In genomic region chr13:43444085-43444484, GRCh38 we compare ENCODE assay signal across 24 cellular contexts.
DNase-seq lines count a peak whose midpoint lies in the region; ATAC-seq, FAIRE-seq and TF ChIP-seq lines count a peak whose summit lies in the region.
"Had no signal": no experiment of that assay in that cellular context is flagged by ENCODE, and none has a peak within 500 bp of the region (broad histone marks: within the 10 kb centered on the region; RNA-seq: fewer than 3 reads in every experiment).

No MANE protein-coding gene starts in this region.

- no peak for TF ChIP-seq POLR2A in sigmoid colon (IDR thresholded peaks at IDR 0.05)

- H3K4me1 Mint-ChIP-seq in astrocyte (ENCODE audit: low read depth, unreplicated experiment) = peaks cover 19% of the 10 kb centered on the region
- peaks cover 27% of the 10 kb centered on the region for H3K4me1 Mint-ChIP-seq in nephron progenitor cell
- H3K4me1 Mint-ChIP-seq: CD14-positive monocyte had no signal

- H3K27ac ChIP-seq in astrocyte (ENCODE audit: low read depth, low read length) (no peak overlapping the region), sigmoid colon (peak overlapping the region in 3 of 4 donors; percentile 8 to 60 (median 49)), WERI-Rb-1 (no peak overlapping the region)
- H3K27ac ChIP-seq: KMS-11 had no signal

- TF ChIP-seq CTCF in astrocyte (IDR thresholded peaks at IDR 0.05; ENCODE audit: insufficient read depth, low read depth, low read length) = no peak
- no peak for TF ChIP-seq CTCF in nephron progenitor cell (IDR thresholded peaks at IDR 0.05)
- no peak for TF ChIP-seq CTCF in sigmoid colon (IDR thresholded peaks at IDR 0.05)
- no peak for TF ChIP-seq CTCF in WERI-Rb-1 (IDR thresholded peaks at IDR 0.05; ENCODE audit: low read depth, low read length)

- H4K20me1 ChIP-seq in astrocyte (ENCODE audit: insufficient read depth, low read length) = no peaks in the 10 kb centered on the region

- FAIRE-seq in astrocyte (lab: Jason Lieb, UNC) = no peak
- FAIRE-seq: GM18507, GM19239, H54, HTR-8/SVneo had no signal

- no peaks in the 10 kb centered on the region for H3K79me2 ChIP-seq in astrocyte (ENCODE audit: insufficient read depth, low read length)

- H3K36me3 ChIP-seq in astrocyte (ENCODE audit: insufficient read depth, low read length) (no peaks in the 10 kb centered on the region), sigmoid colon (no peaks in the 10 kb centered on the region), WERI-Rb-1 (no peaks in the 10 kb centered on the region)

- H3K4me3 ChIP-seq in astrocyte (ENCODE audit: insufficient read depth, low read depth, low read length) = no peak overlapping the region
- H3K4me3 ChIP-seq in sigmoid colon = no peak overlapping the region
- H3K4me3 ChIP-seq in WERI-Rb-1 (ENCODE audit: low read depth, low read length) = no peak overlapping the region

- no peaks in the 10 kb centered on the region for H3K27me3 Mint-ChIP-seq in astrocyte (ENCODE audit: low read depth, unreplicated experiment)
- peaks cover 2% of the 10 kb centered on the region for H3K27me3 Mint-ChIP-seq in nephron progenitor cell (ENCODE audit: low read depth, poor library complexity)

- H3K4me1 ChIP-seq in astrocyte (ENCODE audit: insufficient read depth, low read length) (no peaks in the 10 kb centered on the region), sigmoid colon (peaks cover 0 to 38% (median 20%) of the 10 kb centered on the region in 4 donors)

- H3K9me3 ChIP-seq in astrocyte (ENCODE audit: insufficient read depth, low read depth, low read length) = no peaks in the 10 kb centered on the region
- no peaks in the 10 kb centered on the region for H3K9me3 ChIP-seq in sigmoid colon
- H3K9me3 ChIP-seq in WERI-Rb-1 (ENCODE audit: severe bottlenecking) = no peaks in the 10 kb centered on the region

- H3K27ac Mint-ChIP-seq in astrocyte (ENCODE audit: unreplicated experiment) (peak overlapping the region; percentile 35), nephron progenitor cell (peak overlapping the region; percentile 13)

- H2AFZ ChIP-seq in astrocyte (ENCODE audit: low read depth, low read length) = no peak overlapping the region

- no peak overlapping the region for H3K4me2 ChIP-seq in astrocyte (ENCODE audit: low read length)
- H3K4me2 ChIP-seq: KMS-11 had no signal

- DNase-seq in NCI-H82 (lab: John Stamatoyannopoulos, UW) (peak; percentile 13), NCI-H82 treated with DMSO at 0.1 percent for 48 hours (lab: John Stamatoyannopoulos, UW; ENCODE audit: unreplicated experiment) (no peak), astrocyte (ENCODE audit: low read depth) (peak; percentile 6), nephron progenitor cell (no peak), sigmoid colon (no peak), NCI-H345 (lab: John Stamatoyannopoulos, UW) (no peak), WERI-Rb-1 (no peak)
- DNase-seq: 8988T, AML-193, DMS 273 treated with DMSO at 0.1 percent for 48 hours, GDM1, MV-4-11, NCI-H1694, NCI-H2081, NCI-H2171, NCI-H524 treated with DMSO at 0.1 percent for 48 hours, SHP77 had no signal

- H3K9me3 Mint-ChIP-seq in astrocyte (ENCODE audit: unreplicated experiment) (no peaks in the 10 kb centered on the region), nephron progenitor cell (no peaks in the 10 kb centered on the region)

- no peak for ATAC-seq in GM18873 (IDR thresholded peaks at IDR 0.05; ENCODE audit: low FRiP score, unreplicated experiment)

- WGBS in sigmoid colon, 2 donors = 82 to 91% methylated on average over 4 of the region's 4 CpGs

- TF ChIP-seq EP300 in sigmoid colon (IDR thresholded peaks at IDR 0.05) = no peak

- H3K27me3 ChIP-seq in astrocyte (ENCODE audit: insufficient read depth, low read length) (no peaks in the 10 kb centered on the region), sigmoid colon (no peaks in the 10 kb centered on the region), WERI-Rb-1 (ENCODE audit: insufficient read depth, low read depth, severe bottlenecking) (no peaks in the 10 kb centered on the region)

- no peak overlapping the region for H3K9ac ChIP-seq in astrocyte (ENCODE audit: low read length)
- H3K9ac ChIP-seq: KMS-11 had no signal

- intact Hi-C loops in sigmoid colon (cut with DNase I) = no loop called here

- H3K36me3 Mint-ChIP-seq in astrocyte (ENCODE audit: low read depth, unreplicated experiment) = peaks cover 2% of the 10 kb centered on the region
- H3K36me3 Mint-ChIP-seq in nephron progenitor cell (ENCODE audit: low read depth) = no peaks in the 10 kb centered on the region
- H3K36me3 Mint-ChIP-seq: CD14-positive monocyte had no signal

- H3K4me3 Mint-ChIP-seq in astrocyte (ENCODE audit: unreplicated experiment) (no peak overlapping the region), nephron progenitor cell (no peak overlapping the region)
- H3K4me3 Mint-ChIP-seq: CD14-positive monocyte had no signal

Comparison
In these comparisons a context has a peak if more than half of its experiments do, and no peak if none do; other contexts are left out.
1. DNase-seq: peak in NCI-H82 (single experiment) and astrocyte (single experiment); none in NCI-H82 treated with DMSO at 0.1 percent for 48 hours (single experiment), nephron progenitor cell (single experiment), sigmoid colon (single experiment), NCI-H345 (single experiment) and WERI-Rb-1 (single experiment).
2. H3K27ac ChIP-seq: peak in sigmoid colon (3 of 4); none in astrocyte (single experiment) and WERI-Rb-1 (single experiment).